35 cellular contexts compared by ENCODE assay signal in genomic region chr17:6541886-6542285, GRCh38.
"Had no signal": no experiment of that assay in that cellular context is flagged by ENCODE, and none has a peak within 500 bp of the region (broad histone marks: within the 10 kb centered on the region; RNA-seq: fewer than 3 reads in every experiment).

No MANE protein-coding gene starts in this region.

- ATAC-seq: activated naive CD4-positive, alpha-beta T cell treated with anti-CD3 and anti-CD28 coated beads, Interleukin-2, amount 50 U/mL, for 72 hours; activated T-cell treated with anti-CD3 and anti-CD28 coated beads, Interleukin-2, amount 50 U/mL, for 4 hours; body of pancreas; PC-3; Right ventricle myocardium inferior had no signal

- H3K27me3 ChIP-seq: adrenal gland, body of pancreas, breast epithelium, Peyer's patch had no signal

- H3K9ac ChIP-seq: KMS-11 had no signal

- H3K4me2 ChIP-seq: KMS-11 had no signal

- H3K27ac ChIP-seq: adrenal gland, body of pancreas, breast epithelium, KMS-11, Peyer's patch, VCaP had no signal

- H3K36me3 ChIP-seq: adrenal gland, breast epithelium, Peyer's patch had no signal

- H3K36me3 Mint-ChIP-seq: activated CD4-positive, alpha-beta memory T cell treated with anti-CD3 and anti-CD28 coated beads for 36 hours; activated naive CD4-positive, alpha-beta T cell treated with anti-CD3 and anti-CD28 coated beads, Interleukin-2, amount 50 U/mL, for 72 hours had no signal

- H3K27me3 Mint-ChIP-seq: activated CD4-positive, alpha-beta memory T cell treated with anti-CD3 and anti-CD28 coated beads for 36 hours had no signal

- DNase-seq: activated B cell treated with CpG ODN at 0.5 μM for 24 hours; activated CD4-positive, alpha-beta memory T cell treated with anti-CD3 and anti-CD28 coated beads for 36 hours; activated CD4-positive, alpha-beta T cell treated with anti-CD3 and anti-CD28 coated beads for 4 hours; activated CD4-positive, alpha-beta T cell treated with anti-CD3 and anti-CD28 coated beads, Interleukin-2, amount 50 U/mL, for 1 hour; activated CD4-positive, CD25-positive, alpha-beta regulatory T cell treated with anti-CD3 and anti-CD28 coated beads, Interleukin-2, amount 50 U/mL, for 72 hours; activated CD8-positive, alpha-beta memory T cell treated with anti-CD3 and anti-CD28 coated beads, Interleukin-2, amount 50 U/mL, for 4 hours; activated gamma-delta T cell treated with Interleukin-2 at 50 U/mL for 16 hours; activated naive CD4-positive, alpha-beta T cell treated with anti-CD3 and anti-CD28 coated beads for 36 hours; activated T-cell treated with anti-CD3 and anti-CD28 coated beads for 4 hours; activated T-cell treated with anti-CD3 and anti-CD28 coated beads, Interleukin-2, amount 50 U/mL, for 4 hours; adrenal gland; body of pancreas; MM.1S; MV-4-11; NCI-H1092; NCI-H1436 treated with DMSO at 0.1 percent for 48 hours; NCI-H1694 treated with DMSO at 0.1 percent for 48 hours; NCI-H2029; NCI-H345; NCI-H526 treated with DMSO at 0.1 percent for 48 hours; NK-92 treated with Interleukin-12 subunit alpha and Interleukin-12 subunit beta, amount 100 ng/mL, for 24 hours; PC-3; RPMI8226; SIG-M5; SW 1271; T-helper 1 cell; T-helper 2 cell; T-helper 9 cell had no signal

- H3K4me3 ChIP-seq: adrenal gland, body of pancreas, breast epithelium, Peyer's patch had no signal

- H3K27ac Mint-ChIP-seq: activated B cell treated with CpG ODN at 0.5 μM for 24 hours; activated CD4-positive, alpha-beta memory T cell treated with anti-CD3 and anti-CD28 coated beads for 36 hours; activated naive CD4-positive, alpha-beta T cell treated with anti-CD3 and anti-CD28 coated beads for 36 hours; activated naive CD4-positive, alpha-beta T cell treated with anti-CD3 and anti-CD28 coated beads, Interleukin-2, amount 50 U/mL, for 72 hours; activated T-helper 1 cell treated with anti-CD3 and anti-CD28 coated beads, Interleukin-12 subunit alpha, Interleukin-12 subunit beta, Interleukin-2, Interleukin-4 antibody, amounts not matched to agents 30 ng/mL and 10 ng/mL and 1 ng/mL, durations not matched to agents 14 hours and 24 hours and 36 hours had no signal

- H3K4me1 ChIP-seq: adrenal gland, body of pancreas, breast epithelium, Peyer's patch had no signal

- H3K4me1 Mint-ChIP-seq: activated B cell treated with CpG ODN at 0.5 μM for 24 hours had no signal

- H3K9me3 ChIP-seq: adrenal gland, body of pancreas, breast epithelium had no signal

- H3K9me3 Mint-ChIP-seq: activated B cell treated with CpG ODN at 0.5 μM for 24 hours; activated naive CD4-positive, alpha-beta T cell treated with anti-CD3 and anti-CD28 coated beads for 36 hours; activated naive CD4-positive, alpha-beta T cell treated with anti-CD3 and anti-CD28 coated beads, Interleukin-2, amount 50 U/mL, for 72 hours; activated T-cell treated with anti-CD3 and anti-CD28 coated beads, Interleukin-2, amount 50 U/mL, for 4 hours had no signal

- H3K4me3 Mint-ChIP-seq: activated B cell treated with CpG ODN at 0.5 μM for 24 hours; activated CD4-positive, alpha-beta memory T cell treated with anti-CD3 and anti-CD28 coated beads for 36 hours; activated naive CD4-positive, alpha-beta T cell treated with anti-CD3 and anti-CD28 coated beads for 36 hours; activated T-cell treated with anti-CD3 and anti-CD28 coated beads, Interleukin-2, amount 50 U/mL, for 4 hours; activated T-helper 1 cell treated with anti-CD3 and anti-CD28 coated beads, Interleukin-12 subunit alpha, Interleukin-12 subunit beta, Interleukin-2, Interleukin-4 antibody, amounts not matched to agents 30 ng/mL and 10 ng/mL and 1 ng/mL, durations not matched to agents 14 hours and 24 hours and 36 hours had no signal
